In the genomic region with DNA sequence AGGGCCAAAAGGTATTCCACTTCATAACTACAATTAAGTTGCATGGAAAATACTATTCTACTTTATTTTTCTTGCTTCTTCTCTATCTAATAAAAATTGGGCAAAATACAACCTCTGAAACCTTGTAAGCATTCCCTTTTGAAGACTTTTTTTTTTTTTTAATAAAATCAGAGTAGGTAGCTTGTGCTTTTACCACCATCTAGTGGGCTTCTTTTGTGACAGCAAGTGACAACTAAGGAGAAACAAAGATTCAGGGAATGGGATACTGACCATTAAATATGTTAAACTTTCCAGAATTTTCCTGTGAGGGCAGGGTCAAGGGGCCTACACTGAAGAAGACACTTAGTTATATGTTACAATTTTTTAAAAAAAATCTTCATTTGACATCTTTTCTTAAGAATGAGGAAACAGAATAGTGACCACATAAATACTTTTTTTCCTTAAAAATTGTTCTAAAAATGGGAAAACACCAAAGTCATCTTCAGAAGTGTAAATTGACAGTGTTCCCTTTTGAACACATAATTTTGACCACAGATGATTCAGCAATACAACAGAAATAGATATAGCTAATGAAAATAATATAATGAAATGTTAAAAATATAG, we compare ENCODE assay signal across 8 cellular contexts.
DNase-seq lines count a peak whose midpoint lies in the region; ATAC-seq and TF ChIP-seq lines count a peak whose summit lies in the region.

No MANE protein-coding gene starts in this region.

- H3K23ac ChIP-seq in mesenchymal stem cell (ENCODE audit: low read length in 2 of 2), result no peak overlapping the region

- TF ChIP-seq CTCF in brain (conservative IDR thresholded peaks at IDR 0.05), result peak; percentile 83 to 89

- H3K9me3 Mint-ChIP-seq in brain, result peaks cover 0 to 3% (median 3%) of the 10 kb centered on the region in 5 experiments
- H3K9me3 Mint-ChIP-seq in activated naive CD8-positive, alpha-beta T cell treated with anti-CD3 and anti-CD28 coated beads for 36 hours, result no peaks in the 10 kb centered on the region

- H2BK15ac ChIP-seq in mesenchymal stem cell (ENCODE audit: low read depth, poor library complexity, severe bottlenecking), result no peak overlapping the region

- peaks cover 10% of the 10 kb centered on the region for H3K4me1 Mint-ChIP-seq in brain
- H3K4me1 Mint-ChIP-seq in activated naive CD8-positive, alpha-beta T cell treated with anti-CD3 and anti-CD28 coated beads for 36 hours, result no peaks in the 10 kb centered on the region

- H3K14ac ChIP-seq in mesenchymal stem cell (ENCODE audit: low read length in 2 of 2), result no peak overlapping the region

- H3K27ac Mint-ChIP-seq in brain, result no peak overlapping the region
- H3K27ac Mint-ChIP-seq in activated naive CD8-positive, alpha-beta T cell treated with anti-CD3 and anti-CD28 coated beads for 36 hours, result no peak overlapping the region

- H3K27me3 Mint-ChIP-seq in brain, result no peaks in the 10 kb centered on the region
- no peaks in the 10 kb centered on the region for H3K27me3 Mint-ChIP-seq in activated naive CD8-positive, alpha-beta T cell treated with anti-CD3 and anti-CD28 coated beads for 36 hours

- H3K18ac ChIP-seq in mesenchymal stem cell (ENCODE audit: low read depth in 1 of 2, low read length in 2 of 2), result no peak overlapping the region

- no peak overlapping the region for H3K4ac ChIP-seq in mesenchymal stem cell (ENCODE audit: low read depth in 1 of 2, low read length in 2 of 2)

- H3K4me2 ChIP-seq in mesenchymal stem cell (ENCODE audit: low read length, poor library complexity, severe bottlenecking), result no peak overlapping the region

- DNase-seq in DMS79 treated with DMSO at 0.1 percent for 48 hours (lab: John Stamatoyannopoulos, UW) (peak; percentile 62), DMS79 (lab: John Stamatoyannopoulos, UW) (no peak), NCI-H2081 treated with DMSO at 0.1 percent for 48 hours (lab: John Stamatoyannopoulos, UW) (peak; percentile 45), mesenchymal stem cell (peak; percentile 62), posterior vena cava (ENCODE audit: low spot score) (no peak)
- no peak for DNase-seq in activated naive CD8-positive, alpha-beta T cell treated with anti-CD3 and anti-CD28 coated beads for 36 hours

- H2AK5ac ChIP-seq in mesenchymal stem cell (ENCODE audit: low read length, severe bottlenecking), result no peak overlapping the region

- intact Hi-C loops in posterior vena cava (cut with DNase I), result no loop called here

- H3K79me1 ChIP-seq in mesenchymal stem cell (replicated peaks; ENCODE audit: low read length, poor library complexity, severe bottlenecking), result no peaks in the 10 kb centered on the region

- no peak for ATAC-seq in GM21619 (IDR thresholded peaks at IDR 0.05; ENCODE audit: unreplicated experiment)

- no peak overlapping the region for H4K91ac ChIP-seq in mesenchymal stem cell (ENCODE audit: low read length)

- H2BK12ac ChIP-seq in mesenchymal stem cell (ENCODE audit: low read length in 2 of 2), result no peak overlapping the region

- peaks cover 6% of the 10 kb centered on the region for H3K9me3 ChIP-seq in mesenchymal stem cell (ENCODE audit: control insufficient read depth, low read length)

- no peak overlapping the region for H3K9ac ChIP-seq in mesenchymal stem cell (ENCODE audit: low read length)

- no peaks in the 10 kb centered on the region for H3K36me3 Mint-ChIP-seq in brain
- H3K36me3 Mint-ChIP-seq in activated naive CD8-positive, alpha-beta T cell treated with anti-CD3 and anti-CD28 coated beads for 36 hours, result no peaks in the 10 kb centered on the region

- no peak overlapping the region for H2BK5ac ChIP-seq in mesenchymal stem cell (ENCODE audit: low read depth, low read length, poor library complexity, severe bottlenecking)

- H3K4me3 Mint-ChIP-seq in brain, result no peak overlapping the region
- no peak overlapping the region for H3K4me3 Mint-ChIP-seq in activated naive CD8-positive, alpha-beta T cell treated with anti-CD3 and anti-CD28 coated beads for 36 hours

- H4K8ac ChIP-seq in mesenchymal stem cell (ENCODE audit: low read length), result no peak overlapping the region

- no peaks in the 10 kb centered on the region for H3K4me1 ChIP-seq in mesenchymal stem cell (ENCODE audit: control insufficient read depth, insufficient read depth, low read depth, low read length)

- H3K27ac ChIP-seq in mesenchymal stem cell (ENCODE audit: low read length, poor library complexity, severe bottlenecking), result no peak overlapping the region

- H2BK120ac ChIP-seq in mesenchymal stem cell (ENCODE audit: low read depth, low read length), result no peak overlapping the region

- no peaks in the 10 kb centered on the region for H3K36me3 ChIP-seq in mesenchymal stem cell (ENCODE audit: control insufficient read depth in 1 of 2, insufficient read depth in 2 of 2, low read depth in 1 of 2, low read length in 2 of 2)

- no peak overlapping the region for H2AFZ ChIP-seq in mesenchymal stem cell (ENCODE audit: low read depth, low read length)

- H3K4me3 ChIP-seq in mesenchymal stem cell (ENCODE audit: insufficient read depth in 1 of 2, low read depth in 1 of 2, low read length in 2 of 2), result no peak overlapping the region

- no peaks in the 10 kb centered on the region for H3K27me3 ChIP-seq in mesenchymal stem cell (ENCODE audit: control insufficient read depth in 1 of 2, insufficient read depth in 1 of 2, low read length in 2 of 2)

Comparison
In these comparisons a context has a peak if more than half of its experiments do, and no peak if none do; other contexts are left out.
1. DNase-seq: peak in DMS79 treated with DMSO at 0.1 percent for 48 hours (single experiment), NCI-H2081 treated with DMSO at 0.1 percent for 48 hours (single experiment) and mesenchymal stem cell (single experiment); none in DMS79 (single experiment), activated naive CD8-positive, alpha-beta T cell treated with anti-CD3 and anti-CD28 coated beads for 36 hours (single experiment) and posterior vena cava (single experiment).